Comparison of ENCODE assay signal across 1 cellular context in the genomic region with DNA sequence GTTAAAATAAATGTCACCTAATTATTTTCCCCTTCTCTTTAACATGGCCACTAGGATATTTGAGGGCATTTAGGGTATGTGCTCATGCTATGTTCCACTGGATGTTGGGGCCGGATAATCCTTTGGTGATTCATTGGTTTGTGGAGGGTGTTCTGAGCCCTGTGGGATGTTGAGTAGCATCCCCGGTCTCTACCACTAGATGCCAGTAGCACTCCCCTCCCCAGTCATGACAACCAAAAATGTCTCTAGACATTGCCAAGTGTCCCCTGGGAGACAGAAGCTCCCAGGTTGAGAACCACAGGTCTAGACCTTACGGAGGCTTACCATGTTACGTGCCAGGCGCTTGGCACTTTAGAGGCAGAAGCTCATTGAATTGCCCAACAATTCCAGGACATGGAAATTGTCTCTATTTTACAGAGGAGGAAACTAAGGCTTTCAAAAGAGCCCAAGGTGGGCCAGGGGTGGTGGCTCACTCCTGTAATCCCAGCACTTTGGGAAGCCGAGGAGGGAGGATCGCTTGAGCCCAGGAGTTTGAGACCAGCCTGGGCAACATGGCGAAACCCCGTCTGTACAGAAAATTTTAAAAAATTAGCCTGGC.
TF ChIP-seq lines count a peak whose summit lies in the region.

No MANE protein-coding gene starts in this region.

TF ChIP-seq in WTC11, 78 proteins besides CTCF, POLR2A, EP300 and RAD21 (continued from another document):
- TF ChIP-seq, protein P1, sequence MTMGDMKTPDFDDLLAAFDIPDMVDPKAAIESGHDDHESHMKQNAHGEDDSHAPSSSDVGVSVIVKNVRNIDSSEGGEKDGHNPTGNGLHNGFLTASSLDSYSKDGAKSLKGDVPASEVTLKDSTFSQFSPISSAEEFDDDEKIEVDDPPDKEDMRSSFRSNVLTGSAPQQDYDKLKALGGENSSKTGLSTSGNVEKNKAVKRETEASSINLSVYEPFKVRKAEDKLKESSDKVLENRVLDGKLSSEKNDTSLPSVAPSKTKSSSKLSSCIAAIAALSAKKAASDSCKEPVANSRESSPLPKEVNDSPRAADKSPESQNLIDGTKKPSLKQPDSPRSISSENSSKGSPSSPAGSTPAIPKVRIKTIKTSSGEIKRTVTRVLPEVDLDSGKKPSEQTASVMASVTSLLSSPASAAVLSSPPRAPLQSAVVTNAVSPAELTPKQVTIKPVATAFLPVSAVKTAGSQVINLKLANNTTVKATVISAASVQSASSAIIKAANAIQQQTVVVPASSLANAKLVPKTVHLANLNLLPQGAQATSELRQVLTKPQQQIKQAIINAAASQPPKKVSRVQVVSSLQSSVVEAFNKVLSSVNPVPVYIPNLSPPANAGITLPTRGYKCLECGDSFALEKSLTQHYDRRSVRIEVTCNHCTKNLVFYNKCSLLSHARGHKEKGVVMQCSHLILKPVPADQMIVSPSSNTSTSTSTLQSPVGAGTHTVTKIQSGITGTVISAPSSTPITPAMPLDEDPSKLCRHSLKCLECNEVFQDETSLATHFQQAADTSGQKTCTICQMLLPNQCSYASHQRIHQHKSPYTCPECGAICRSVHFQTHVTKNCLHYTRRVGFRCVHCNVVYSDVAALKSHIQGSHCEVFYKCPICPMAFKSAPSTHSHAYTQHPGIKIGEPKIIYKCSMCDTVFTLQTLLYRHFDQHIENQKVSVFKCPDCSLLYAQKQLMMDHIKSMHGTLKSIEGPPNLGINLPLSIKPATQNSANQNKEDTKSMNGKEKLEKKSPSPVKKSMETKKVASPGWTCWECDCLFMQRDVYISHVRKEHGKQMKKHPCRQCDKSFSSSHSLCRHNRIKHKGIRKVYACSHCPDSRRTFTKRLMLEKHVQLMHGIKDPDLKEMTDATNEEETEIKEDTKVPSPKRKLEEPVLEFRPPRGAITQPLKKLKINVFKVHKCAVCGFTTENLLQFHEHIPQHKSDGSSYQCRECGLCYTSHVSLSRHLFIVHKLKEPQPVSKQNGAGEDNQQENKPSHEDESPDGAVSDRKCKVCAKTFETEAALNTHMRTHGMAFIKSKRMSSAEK (CRISPR knock-in tag; IDR thresholded peaks at IDR 0.05; ENCODE audit: borderline replicate concordance), result no peak
- TF ChIP-seq, protein P2, sequence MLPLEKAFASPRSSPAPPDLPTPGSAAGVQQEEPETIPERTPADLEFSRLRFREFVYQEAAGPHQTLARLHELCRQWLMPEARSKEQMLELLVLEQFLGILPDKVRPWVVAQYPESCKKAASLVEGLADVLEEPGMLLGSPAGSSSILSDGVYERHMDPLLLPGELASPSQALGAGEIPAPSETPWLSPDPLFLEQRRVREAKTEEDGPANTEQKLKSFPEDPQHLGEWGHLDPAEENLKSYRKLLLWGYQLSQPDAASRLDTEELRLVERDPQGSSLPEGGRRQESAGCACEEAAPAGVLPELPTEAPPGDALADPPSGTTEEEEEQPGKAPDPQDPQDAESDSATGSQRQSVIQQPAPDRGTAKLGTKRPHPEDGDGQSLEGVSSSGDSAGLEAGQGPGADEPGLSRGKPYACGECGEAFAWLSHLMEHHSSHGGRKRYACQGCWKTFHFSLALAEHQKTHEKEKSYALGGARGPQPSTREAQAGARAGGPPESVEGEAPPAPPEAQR (CRISPR knock-in tag; IDR thresholded peaks at IDR 0.05), result no peak
- TF ChIP-seq ATF1 (CRISPR knock-in tag; IDR thresholded peaks at IDR 0.05), result no peak
- TF ChIP-seq, protein P3, sequence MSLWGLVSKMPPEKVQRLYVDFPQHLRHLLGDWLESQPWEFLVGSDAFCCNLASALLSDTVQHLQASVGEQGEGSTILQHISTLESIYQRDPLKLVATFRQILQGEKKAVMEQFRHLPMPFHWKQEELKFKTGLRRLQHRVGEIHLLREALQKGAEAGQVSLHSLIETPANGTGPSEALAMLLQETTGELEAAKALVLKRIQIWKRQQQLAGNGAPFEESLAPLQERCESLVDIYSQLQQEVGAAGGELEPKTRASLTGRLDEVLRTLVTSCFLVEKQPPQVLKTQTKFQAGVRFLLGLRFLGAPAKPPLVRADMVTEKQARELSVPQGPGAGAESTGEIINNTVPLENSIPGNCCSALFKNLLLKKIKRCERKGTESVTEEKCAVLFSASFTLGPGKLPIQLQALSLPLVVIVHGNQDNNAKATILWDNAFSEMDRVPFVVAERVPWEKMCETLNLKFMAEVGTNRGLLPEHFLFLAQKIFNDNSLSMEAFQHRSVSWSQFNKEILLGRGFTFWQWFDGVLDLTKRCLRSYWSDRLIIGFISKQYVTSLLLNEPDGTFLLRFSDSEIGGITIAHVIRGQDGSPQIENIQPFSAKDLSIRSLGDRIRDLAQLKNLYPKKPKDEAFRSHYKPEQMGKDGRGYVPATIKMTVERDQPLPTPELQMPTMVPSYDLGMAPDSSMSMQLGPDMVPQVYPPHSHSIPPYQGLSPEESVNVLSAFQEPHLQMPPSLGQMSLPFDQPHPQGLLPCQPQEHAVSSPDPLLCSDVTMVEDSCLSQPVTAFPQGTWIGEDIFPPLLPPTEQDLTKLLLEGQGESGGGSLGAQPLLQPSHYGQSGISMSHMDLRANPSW (CRISPR knock-in tag; conservative IDR thresholded peaks at IDR 0.05; ENCODE audit: low read depth), result no peak
- no peak for TF ChIP-seq OVOL2 (CRISPR knock-in tag; IDR thresholded peaks at IDR 0.05; ENCODE audit: borderline replicate concordance)
- TF ChIP-seq, protein P4, sequence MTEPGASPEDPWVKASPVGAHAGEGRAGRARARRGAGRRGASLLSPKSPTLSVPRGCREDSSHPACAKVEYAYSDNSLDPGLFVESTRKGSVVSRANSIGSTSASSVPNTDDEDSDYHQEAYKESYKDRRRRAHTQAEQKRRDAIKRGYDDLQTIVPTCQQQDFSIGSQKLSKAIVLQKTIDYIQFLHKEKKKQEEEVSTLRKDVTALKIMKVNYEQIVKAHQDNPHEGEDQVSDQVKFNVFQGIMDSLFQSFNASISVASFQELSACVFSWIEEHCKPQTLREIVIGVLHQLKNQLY (CRISPR knock-in tag; IDR thresholded peaks at IDR 0.05), result no peak
- TF ChIP-seq, protein P5, sequence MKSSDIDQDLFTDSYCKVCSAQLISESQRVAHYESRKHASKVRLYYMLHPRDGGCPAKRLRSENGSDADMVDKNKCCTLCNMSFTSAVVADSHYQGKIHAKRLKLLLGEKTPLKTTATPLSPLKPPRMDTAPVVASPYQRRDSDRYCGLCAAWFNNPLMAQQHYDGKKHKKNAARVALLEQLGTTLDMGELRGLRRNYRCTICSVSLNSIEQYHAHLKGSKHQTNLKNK (CRISPR knock-in tag; IDR thresholded peaks at IDR 0.05), result no peak
